In the genomic region with DNA sequence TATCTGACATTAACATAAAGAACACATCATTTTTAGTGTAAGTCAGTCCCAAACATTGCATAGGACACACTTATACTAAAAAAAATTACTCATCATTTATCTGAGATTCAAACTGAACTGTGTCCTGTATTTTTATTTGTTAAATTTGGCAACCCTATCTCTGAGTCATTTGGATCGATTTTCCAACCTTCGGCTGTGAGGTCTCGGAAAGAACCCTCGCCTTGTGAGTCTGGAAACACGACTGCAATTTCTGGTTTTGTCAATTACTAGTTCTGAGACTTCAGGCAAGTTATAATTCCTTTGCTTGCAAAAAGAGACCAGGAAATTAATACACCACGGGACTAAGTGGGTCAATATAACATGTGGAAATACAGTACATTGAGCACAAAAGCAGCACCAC, we compare ENCODE assay signal across 12 cellular contexts. TPM values are rescaled to one million over a fixed set of nuclear protein-coding genes. Genes with fewer than 3 reads are reported as not detected.
DNase-seq lines count a peak whose midpoint lies in the region; ATAC-seq, FAIRE-seq and TF ChIP-seq lines count a peak whose summit lies in the region.
"Had no signal": no experiment of that assay in that cellular context is flagged by ENCODE, and none has a peak within 500 bp of the region (broad histone marks: within the 10 kb centered on the region; RNA-seq: fewer than 3 reads in every experiment).

No MANE protein-coding gene starts in this region.

- peak; percentile 35 for DNase-seq in Daoy (ENCODE audit: low read depth)
- peak; percentile 68 for DNase-seq in astrocyte (ENCODE audit: low read depth)
- no peak for DNase-seq in left ventricle myocardium inferior
- no peak for DNase-seq in mucosa of descending colon
- no peak for DNase-seq in RKO (ENCODE audit: low spot score)
- DNase-seq in Caco-2 = no peak
- DNase-seq: activated CD4-positive, alpha-beta T cell treated with anti-CD3 and anti-CD28 coated beads for 4 hours; CD8-positive, alpha-beta T cell; NCI-H1417; retina had no signal

- peak overlapping the region; percentile 25 for H3K4me3 ChIP-seq in astrocyte (ENCODE audit: insufficient read depth, low read depth, low read length)
- peak overlapping the region; percentile 8 for H3K4me3 ChIP-seq in left ventricle myocardium inferior
- H3K4me3 ChIP-seq in skeletal muscle tissue (ENCODE audit: low read length in 3 of 3) = no peak overlapping the region
- no peak overlapping the region for H3K4me3 ChIP-seq in mucosa of descending colon
- H3K4me3 ChIP-seq in Caco-2 (ENCODE audit: low read depth, low read length) = no peak overlapping the region

- ATAC-seq in mucosa of descending colon = no peak
- no peak for ATAC-seq in HG02759 (IDR thresholded peaks at IDR 0.05; ENCODE audit: unreplicated experiment)
- ATAC-seq: CD8-positive, alpha-beta T cell had no signal

- no peak overlapping the region for H2AFZ ChIP-seq in astrocyte (ENCODE audit: low read depth, low read length)

- H3K27me3 ChIP-seq in astrocyte (ENCODE audit: insufficient read depth, low read length) (no peaks in the 10 kb centered on the region), left ventricle myocardium inferior (ENCODE audit: low read depth) (no peaks in the 10 kb centered on the region), skeletal muscle tissue (ENCODE audit: control insufficient read depth in 3 of 3, insufficient read depth in 3 of 3, low read length in 3 of 3) (no peaks in the 10 kb centered on the region), Caco-2 (replicated peaks; ENCODE audit: control insufficient read depth, insufficient read depth, low read length) (no peaks in the 10 kb centered on the region)

- no TSS peak for BruUV-seq in Caco-2 (replicated peaks; lab: Mats Ljungman, UMichigan)

- CTCF ChIA-PET in Caco-2 (lab: Charles Lee) = no interaction called here

- H3K4me3 Mint-ChIP-seq in astrocyte (ENCODE audit: unreplicated experiment) = peak overlapping the region; percentile 42
- H3K4me3 Mint-ChIP-seq in Caco-2 (ENCODE audit: unreplicated experiment) = no peak overlapping the region
- H3K4me3 Mint-ChIP-seq: CD8-positive, alpha-beta T cell had no signal

- peaks cover 95% of the 10 kb centered on the region for H3K79me2 ChIP-seq in astrocyte (ENCODE audit: insufficient read depth, low read length)

- H3K4me1 Mint-ChIP-seq in astrocyte (ENCODE audit: low read depth, unreplicated experiment) = peaks cover 52% of the 10 kb centered on the region
- H3K4me1 Mint-ChIP-seq in Caco-2 (ENCODE audit: low read depth, unreplicated experiment) = peaks cover 15% of the 10 kb centered on the region

- H3K9ac ChIP-seq in astrocyte (ENCODE audit: low read length) = peak overlapping the region; percentile 65
- H3K9ac ChIP-seq in skeletal muscle tissue (ENCODE audit: low read depth in 1 of 3, low read length in 3 of 3) = peak overlapping the region in 1 of 3 donors; percentile 19

- H3K27me3 Mint-ChIP-seq in astrocyte (ENCODE audit: low read depth, unreplicated experiment) (no peaks in the 10 kb centered on the region), Caco-2 (ENCODE audit: insufficient read depth, unreplicated experiment) (no peaks in the 10 kb centered on the region)

- H3K36me3 ChIP-seq in astrocyte (ENCODE audit: insufficient read depth, low read length) (no peaks in the 10 kb centered on the region), left ventricle myocardium inferior (no peaks in the 10 kb centered on the region), skeletal muscle tissue (ENCODE audit: control insufficient read depth in 3 of 3, insufficient read depth in 3 of 3, low read length in 3 of 3) (no peaks in the 10 kb centered on the region), mucosa of descending colon (ENCODE audit: low read depth) (peaks cover 6% of the 10 kb centered on the region), Caco-2 (ENCODE audit: control insufficient read depth, insufficient read depth, low read length) (no peaks in the 10 kb centered on the region)

- intact Hi-C loops in left ventricle myocardium inferior (cut with micrococcal nuclease) = no loop called here
- intact Hi-C loops in mucosa of descending colon (cut with DNase I, micrococcal nuclease) = no loop called here
- intact Hi-C loops in Caco-2 (cut with micrococcal nuclease; ENCODE audit: unreplicated experiment) = no loop called here

- H3K27ac Mint-ChIP-seq in astrocyte (ENCODE audit: unreplicated experiment) (peak overlapping the region; percentile 73), Caco-2 (ENCODE audit: unreplicated experiment) (no peak overlapping the region)
- H3K27ac Mint-ChIP-seq: CD8-positive, alpha-beta T cell had no signal

- TF ChIP-seq CTCF in astrocyte (IDR thresholded peaks at IDR 0.05; ENCODE audit: insufficient read depth, low read depth, low read length) (no peak), left ventricle myocardium inferior (IDR thresholded peaks at IDR 0.05; ENCODE audit: borderline replicate concordance) (no peak), mucosa of descending colon (IDR thresholded peaks at IDR 0.05) (no peak), Caco-2 (IDR thresholded peaks at IDR 0.05; ENCODE audit: insufficient read depth in 1 of 2, low read depth in 1 of 2, low read length in 1 of 2, severe bottlenecking in 1 of 2, unreplicated experiment in 1 of 2) (no peak)

- H3K36me3 Mint-ChIP-seq in astrocyte (ENCODE audit: low read depth, unreplicated experiment) (peaks cover 2% of the 10 kb centered on the region), Caco-2 (ENCODE audit: insufficient read depth, unreplicated experiment) (peaks cover 11% of the 10 kb centered on the region)

- peak; percentile 52 for FAIRE-seq in astrocyte (lab: Jason Lieb, UNC)

- H3K9me3 ChIP-seq in astrocyte (ENCODE audit: insufficient read depth, low read depth, low read length) = no peaks in the 10 kb centered on the region
- no peaks in the 10 kb centered on the region for H3K9me3 ChIP-seq in left ventricle myocardium inferior (replicated peaks)
- no peaks in the 10 kb centered on the region for H3K9me3 ChIP-seq in skeletal muscle tissue (ENCODE audit: control insufficient read depth in 3 of 3, low read length in 3 of 3)
- no peaks in the 10 kb centered on the region for H3K9me3 ChIP-seq in mucosa of descending colon
- H3K9me3 ChIP-seq in Caco-2 = no peaks in the 10 kb centered on the region

- peak overlapping the region; percentile 70 for H3K4me2 ChIP-seq in astrocyte (ENCODE audit: low read length)

- no peaks in the 10 kb centered on the region for H3K9me3 Mint-ChIP-seq in astrocyte (ENCODE audit: unreplicated experiment)
- H3K9me3 Mint-ChIP-seq in Caco-2 (ENCODE audit: unreplicated experiment) = no peaks in the 10 kb centered on the region
- H3K9me3 Mint-ChIP-seq: CD8-positive, alpha-beta T cell had no signal

- peaks cover 66% of the 10 kb centered on the region for H3K4me1 ChIP-seq in astrocyte (ENCODE audit: insufficient read depth, low read length)
- peaks cover 93% of the 10 kb centered on the region for H3K4me1 ChIP-seq in left ventricle myocardium inferior
- peaks cover 23 to 31% (median 26%) of the 10 kb centered on the region in 3 donors for H3K4me1 ChIP-seq in skeletal muscle tissue (ENCODE audit: control insufficient read depth in 3 of 3, insufficient read depth in 3 of 3, low read length in 3 of 3)
- H3K4me1 ChIP-seq in mucosa of descending colon (ENCODE audit: low read depth) = peaks cover 33% of the 10 kb centered on the region
- H3K4me1 ChIP-seq in Caco-2 = peaks cover 5% of the 10 kb centered on the region; the same call in 1 of the 2 replicates

- H3K27ac ChIP-seq in astrocyte (ENCODE audit: low read depth, low read length) = peak overlapping the region; percentile 91
- peak overlapping the region; percentile 84 for H3K27ac ChIP-seq in left ventricle myocardium inferior (replicated peaks)
- H3K27ac ChIP-seq in skeletal muscle tissue (ENCODE audit: low read depth, low read length) = peak overlapping the region; percentile 70

- peaks cover 14% of the 10 kb centered on the region for H4K20me1 ChIP-seq in astrocyte (ENCODE audit: insufficient read depth, low read length)

- POLR2A ChIA-PET in Caco-2 (lab: Charles Lee) = no interaction called here

RNA-seq across cellular contexts. Expression of a gene that starts 14.0 kb away (rescaled TPM):
- total RNA-seq in Daoy (2014; rRNA removed; shearing (Covaris generic)) = 5.2 and 7.5 TPM in 2 replicates
- 6.9 and 10.4 TPM in 2 replicates for total RNA-seq in astrocyte
- total RNA-seq in left ventricle myocardium inferior = 8.6 TPM
- 4.7 TPM for total RNA-seq in skeletal muscle tissue
- 100 to 1,000 TPM; 175 to 406 (median 316) TPM for total RNA-seq in mucosa of descending colon
- 31.6 and 32.0 TPM in 2 replicates for total RNA-seq in Caco-2 (2022)
- total RNA-seq: CD8-positive, alpha-beta T cell had no signal

Comparison
In these comparisons a context has a peak if more than half of its experiments do, and no peak if none do; other contexts are left out.
1. DNase-seq: peak in Daoy (single experiment) and astrocyte (single experiment); none in left ventricle myocardium inferior (single experiment), mucosa of descending colon (0 of 3), RKO (single experiment) and Caco-2 (0 of 2).
2. H3K4me3 ChIP-seq: peak in astrocyte (single experiment) and left ventricle myocardium inferior (single experiment); none in skeletal muscle tissue (0 of 3), mucosa of descending colon (single experiment) and Caco-2 (single experiment).
3. Peak in every context shown above with its lines, with median percentiles within 50 percentile points of each other: H3K27ac ChIP-seq.